In the genomic region with DNA sequence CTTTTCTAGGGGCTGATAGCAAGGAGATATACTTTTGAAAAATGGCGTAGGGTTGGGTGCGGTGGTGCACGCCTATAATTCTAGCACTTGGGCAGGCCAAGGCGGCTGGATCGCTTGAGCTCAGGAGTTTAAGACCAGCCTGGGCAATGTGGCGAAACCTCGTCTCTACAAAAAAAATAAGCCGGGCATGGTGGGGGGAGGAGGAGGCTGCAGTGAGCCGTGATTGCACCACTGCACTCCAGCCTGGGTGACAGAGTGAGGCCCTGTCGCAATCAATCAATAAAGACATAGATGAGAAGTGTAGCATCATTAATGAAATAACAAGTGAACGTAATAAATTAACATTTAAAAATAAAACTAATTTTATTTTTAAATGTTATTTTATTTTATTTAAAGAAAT, we compare ENCODE assay signal across 16 cellular contexts.
"Had no signal": no experiment of that assay in that cellular context is flagged by ENCODE, and none has a peak within 500 bp of the region (broad histone marks: within the 10 kb centered on the region; RNA-seq: fewer than 3 reads in every experiment).

No MANE protein-coding gene starts in this region.

- DNase-seq: effector memory CD4-positive, alpha-beta T cell; heart right ventricle; islet precursor cell; left ventricle myocardium inferior; mesenchymal stem cell; midbrain; naive B cell; psoas muscle; retina; sigmoid colon; stimulated activated CD4-positive, alpha-beta T cell treated with anti-CD3 and anti-CD28 coated beads, Interleukin-2, amount 100 ng/mL, for 24 hours; stimulated activated naive CD4-positive, alpha-beta T cell; stomach; substantia nigra; transverse colon had no signal

- ATAC-seq: esophagus mucosa, heart right ventricle, psoas muscle had no signal
